In the genomic region with DNA sequence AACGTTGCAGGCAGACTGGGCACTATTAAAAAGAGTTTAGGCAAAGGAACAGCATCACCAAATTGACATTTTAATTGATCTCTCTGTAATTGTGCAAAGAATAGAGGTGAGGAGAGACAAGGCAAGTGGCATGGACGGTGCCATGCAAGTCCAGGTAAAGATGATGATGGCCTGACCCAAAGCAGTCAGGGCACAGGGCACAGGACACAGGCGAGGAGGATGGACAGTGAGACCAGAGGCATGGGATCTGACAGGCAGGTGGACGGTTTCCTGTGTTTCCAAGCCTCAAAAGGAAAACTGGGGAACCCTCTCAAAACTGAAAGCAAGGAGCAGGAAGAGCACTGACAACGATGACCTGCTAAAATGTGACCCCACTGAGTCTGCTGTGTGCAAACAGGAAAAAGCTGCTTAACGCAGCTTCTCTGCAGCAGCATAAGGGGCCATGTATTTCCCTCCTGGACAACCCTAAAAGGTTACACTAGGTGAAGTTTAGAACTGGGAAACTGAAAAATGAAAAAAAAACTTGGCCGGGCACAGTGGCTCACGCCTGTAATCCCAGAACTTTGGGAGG, we compare ENCODE assay signal across 22 cellular contexts. TPM values are rescaled to one million over a fixed set of nuclear protein-coding genes. Genes with fewer than 3 reads are reported as not detected.
DNase-seq lines count a peak whose midpoint lies in the region; ATAC-seq and TF ChIP-seq lines count a peak whose summit lies in the region.
"Had no signal": no experiment of that assay in that cellular context is flagged by ENCODE, and none has a peak within 500 bp of the region (broad histone marks: within the 10 kb centered on the region; RNA-seq: fewer than 3 reads in every experiment).

No MANE protein-coding gene starts in this region.

- H3K27me3 ChIP-seq in right cardiac atrium (ENCODE audit: control insufficient read depth, insufficient read depth) (no peaks in the 10 kb centered on the region), lower lobe of right lung (ENCODE audit: low read depth) (no peaks in the 10 kb centered on the region), neuronal stem cell (ENCODE audit: control insufficient read depth in 3 of 3, insufficient read depth in 3 of 3, low read depth in 1 of 3, low read length in 3 of 3) (no peaks in the 10 kb centered on the region)
- H3K27me3 ChIP-seq in naive thymus-derived CD4-positive, alpha-beta T cell (ENCODE audit: control insufficient read depth in 2 of 2, insufficient read depth in 2 of 2, low read length in 2 of 2) = no peaks in the 10 kb centered on the region
- H3K27me3 ChIP-seq: heart left ventricle, Peyer's patch had no signal

- no peak overlapping the region for H3K9ac ChIP-seq in neuronal stem cell (ENCODE audit: low read depth, low read length, poor library complexity)

- POLR2A ChIA-PET in naive thymus-derived CD4-positive, alpha-beta T cell (lab: Charles Lee) = interaction anchor here (0.7 kb wide), 1 partner anchor 83 kb away, joined by 3 read pairs; no protein-coding TSS in a partner anchor

- no peak overlapping the region for H3K23ac ChIP-seq in neuronal stem cell (ENCODE audit: low read depth, low read length, poor library complexity)

- no peak overlapping the region for H2AFZ ChIP-seq in neuronal stem cell (ENCODE audit: low read length)

- ATAC-seq in right cardiac atrium (no peak), left cardiac atrium (no peak), lower lobe of right lung (no peak)
- no peak for ATAC-seq in naive thymus-derived CD4-positive, alpha-beta T cell
- ATAC-seq: heart left ventricle, K562, mucosa of descending colon had no signal

- peaks cover 0 to 28% (median 11%) of the 10 kb centered on the region in 5 donors for H3K36me3 Mint-ChIP-seq in naive thymus-derived CD4-positive, alpha-beta T cell

- H2BK12ac ChIP-seq in neuronal stem cell (ENCODE audit: low read length) = no peak overlapping the region

- no peaks in the 10 kb centered on the region for H3K27me3 Mint-ChIP-seq in naive thymus-derived CD4-positive, alpha-beta T cell
- H3K27me3 Mint-ChIP-seq: activated B cell treated with CpG ODN at 0.5 μM for 24 hours; stimulated activated naive CD8-positive, alpha-beta T cell treated with anti-CD3 and anti-CD28 coated beads, Interleukin-15, Interleukin-2, amounts not matched to agents 100 ng/mL and 50 ng/mL, for 24 hours had no signal

- H3K4me1 ChIP-seq in right cardiac atrium (ENCODE audit: control insufficient read depth, insufficient read depth, low read length) = peaks cover 3% of the 10 kb centered on the region
- no peaks in the 10 kb centered on the region for H3K4me1 ChIP-seq in naive thymus-derived CD4-positive, alpha-beta T cell (ENCODE audit: control insufficient read depth in 2 of 2, insufficient read depth in 2 of 2, low read length in 2 of 2)
- peaks cover 31% of the 10 kb centered on the region for H3K4me1 ChIP-seq in lower lobe of right lung
- peaks cover 3 to 6% of the 10 kb centered on the region in 2 donors for H3K4me1 ChIP-seq in neuronal stem cell (ENCODE audit: control insufficient read depth in 2 of 2, insufficient read depth in 1 of 2, low read depth in 1 of 2, low read length in 2 of 2)

- no peak overlapping the region for H4K8ac ChIP-seq in neuronal stem cell (ENCODE audit: low read depth, low read length)

- no peak overlapping the region for H2AK5ac ChIP-seq in neuronal stem cell (ENCODE audit: low read depth, low read length)

- TF ChIP-seq CTCF in lower lobe of right lung (IDR thresholded peaks at IDR 0.05) = no peak

- H2BK5ac ChIP-seq in neuronal stem cell (ENCODE audit: low read length) = no peak overlapping the region

- H3K14ac ChIP-seq in neuronal stem cell (ENCODE audit: low read length) = no peak overlapping the region

- DNase-seq in right cardiac atrium (no peak), left cardiac atrium (no peak), dermis blood vessel endothelial cell (peak; percentile 52), SKM-1 treated with dmso at 0.1 percent for 144 hours (lab: John Stamatoyannopoulos, UW; ENCODE audit: unreplicated experiment) (no peak), lower lobe of right lung (no peak), HCEC 1CT (no peak), neuronal stem cell (ENCODE audit: low spot score) (no peak)
- DNase-seq in naive thymus-derived CD4-positive, alpha-beta T cell = no peak
- DNase-seq: activated B cell treated with CpG ODN at 0.5 μM for 24 hours; activated CD8-positive, alpha-beta memory T cell treated with anti-CD3 and anti-CD28 coated beads, Interleukin-2, amount 50 U/mL, for 4 hours; AML-193; central memory CD4-positive, alpha-beta T cell; heart left ventricle; kidney; mucosa of descending colon; NCI-H1048; NCI-H2107; NCI-H774; Peyer's patch had no signal

- peak overlapping the region in 5 of 10 donors; percentile 1 to 60 (median 24) for H3K4me3 Mint-ChIP-seq in naive thymus-derived CD4-positive, alpha-beta T cell
- H3K4me3 Mint-ChIP-seq: activated B cell treated with CpG ODN at 0.5 μM for 24 hours; stimulated activated naive CD8-positive, alpha-beta T cell treated with anti-CD3 and anti-CD28 coated beads, Interleukin-15, Interleukin-2, amounts not matched to agents 100 ng/mL and 50 ng/mL, for 24 hours had no signal

- H3K4me1 Mint-ChIP-seq in naive thymus-derived CD4-positive, alpha-beta T cell = peaks cover 8 to 34% (median 18%) of the 10 kb centered on the region in 7 donors

- CTCF ChIA-PET in naive thymus-derived CD4-positive, alpha-beta T cell (lab: Charles Lee) = no interaction called here

- H3K4me2 ChIP-seq in neuronal stem cell (ENCODE audit: insufficient read depth, low read length, poor library complexity, severe bottlenecking) = no peak overlapping the region

- H2BK15ac ChIP-seq in neuronal stem cell (ENCODE audit: low read length) = no peak overlapping the region

- peak overlapping the region in 6 of 9 donors; percentile 5 to 78 (median 44) for H3K27ac Mint-ChIP-seq in naive thymus-derived CD4-positive, alpha-beta T cell
- H3K27ac Mint-ChIP-seq: activated B cell treated with CpG ODN at 0.5 μM for 24 hours; stimulated activated naive CD8-positive, alpha-beta T cell treated with anti-CD3 and anti-CD28 coated beads, Interleukin-15, Interleukin-2, amounts not matched to agents 100 ng/mL and 50 ng/mL, for 24 hours had no signal

- no peak overlapping the region for H3K18ac ChIP-seq in neuronal stem cell (ENCODE audit: low read length)

- 57% methylated on average over 8 of the region's 8 CpGs for WGBS in right cardiac atrium
- no CpG with 5 or more reads among the region's 8 CpGs for WGBS in neuronal stem cell (ENCODE audit: extremely low coverage in 2 of 2, insufficient read length in 2 of 2, insufficient replicate concordance in 1 of 2), 2 donors

- H3K9me3 ChIP-seq in right cardiac atrium (ENCODE audit: control insufficient read depth, low read length) (no peaks in the 10 kb centered on the region), lower lobe of right lung (no peaks in the 10 kb centered on the region), neuronal stem cell (replicated peaks in 1 of 2; ENCODE audit: control insufficient read depth in 2 of 2, insufficient read depth in 1 of 2, low read depth in 1 of 2, low read length in 2 of 2) (no peaks in the 10 kb centered on the region)
- H3K9me3 ChIP-seq in naive thymus-derived CD4-positive, alpha-beta T cell (ENCODE audit: control insufficient read depth in 2 of 3, low read length in 3 of 3) = no peaks in the 10 kb centered on the region
- H3K9me3 ChIP-seq: heart left ventricle, mucosa of descending colon, Peyer's patch had no signal

- H3K27ac ChIP-seq in right cardiac atrium (ENCODE audit: low read length) = peak overlapping the region; percentile 59
- H3K27ac ChIP-seq in naive thymus-derived CD4-positive, alpha-beta T cell (ENCODE audit: low read depth, low read length) = no peak overlapping the region
- no peak overlapping the region for H3K27ac ChIP-seq in lower lobe of right lung
- H3K27ac ChIP-seq in neuronal stem cell (replicated peaks; ENCODE audit: low read length) = no peak overlapping the region
- H3K27ac ChIP-seq: epithelial cell of prostate had no signal

- H3K79me1 ChIP-seq in neuronal stem cell (ENCODE audit: low read depth, low read length) = no peaks in the 10 kb centered on the region

- no peak overlapping the region for H3K4ac ChIP-seq in neuronal stem cell (ENCODE audit: low read length)

- H2BK120ac ChIP-seq in neuronal stem cell (ENCODE audit: low read depth, low read length) = no peak overlapping the region

- H3K9me3 Mint-ChIP-seq in naive thymus-derived CD4-positive, alpha-beta T cell = no peaks in the 10 kb centered on the region
- H3K9me3 Mint-ChIP-seq: activated B cell treated with CpG ODN at 0.5 μM for 24 hours; stimulated activated naive CD8-positive, alpha-beta T cell treated with anti-CD3 and anti-CD28 coated beads, Interleukin-15, Interleukin-2, amounts not matched to agents 100 ng/mL and 50 ng/mL, for 24 hours had no signal

- intact Hi-C loops in right cardiac atrium (cut with DNase I) (no loop called here), left cardiac atrium (cut with DNase I) (no loop called here), lower lobe of right lung (cut with DNase I) (no loop called here)
- intact Hi-C loops in naive thymus-derived CD4-positive, alpha-beta T cell (cut with micrococcal nuclease) = no loop called here

- no peak overlapping the region for H4K91ac ChIP-seq in neuronal stem cell (ENCODE audit: low read depth, low read length, poor library complexity)

- H3K4me3 ChIP-seq in right cardiac atrium (ENCODE audit: low read length) (no peak overlapping the region), lower lobe of right lung (no peak overlapping the region), neuronal stem cell (ENCODE audit: low read length in 2 of 2) (peak overlapping the region in 1 of 2 donors; percentile 14)
- no peak overlapping the region for H3K4me3 ChIP-seq in naive thymus-derived CD4-positive, alpha-beta T cell (ENCODE audit: low read length)
- H3K4me3 ChIP-seq: heart left ventricle, K562, mucosa of descending colon, Peyer's patch had no signal

- H3K36me3 ChIP-seq in naive thymus-derived CD4-positive, alpha-beta T cell (ENCODE audit: control insufficient read depth in 2 of 3, insufficient read depth in 3 of 3, low read length in 3 of 3) = no peaks in the 10 kb centered on the region
- H3K36me3 ChIP-seq in lower lobe of right lung = peaks cover 50% of the 10 kb centered on the region
- H3K36me3 ChIP-seq in neuronal stem cell (replicated peaks in 1 of 2; ENCODE audit: control insufficient read depth in 2 of 2, insufficient read depth in 2 of 2, low read length in 2 of 2) = peaks cover 7 to 73% of the 10 kb centered on the region in 2 donors

RNA-seq across cellular contexts. Expression of gene CLIP1, which starts 50.9 kb away (rescaled TPM):
- total RNA-seq in right cardiac atrium (100 to 1,000 TPM; 112 to 131 (median 121) TPM), left cardiac atrium (100 to 1,000 TPM; 101 to 124 TPM), dermis blood vessel endothelial cell (49.5 and 51.1 TPM in 2 replicates), lower lobe of right lung (78.2 TPM)
- 43.7 TPM for polyA plus RNA-seq in right cardiac atrium
- total RNA-seq in naive thymus-derived CD4-positive, alpha-beta T cell = 10 to 100 TPM; 54.7 to 89.3 (median 65.1) TPM
- polyA plus RNA-seq in naive thymus-derived CD4-positive, alpha-beta T cell = 10 to 100 TPM; 13.6 to 25.8 TPM
- 28.9 TPM for polyA plus RNA-seq in neuronal stem cell (2013, experiment 1 of 2)
- 29.6 TPM for polyA plus RNA-seq in neuronal stem cell (2013, experiment 2 of 2)
